ENCODE assay signal across 22 cellular contexts in genomic region chr3:14767245-14767593, GRCh38. TPM values are rescaled to one million over a fixed set of nuclear protein-coding genes. Genes with fewer than 3 reads are reported as not detected.
DNase-seq lines count a peak whose midpoint lies in the region; ATAC-seq and TF ChIP-seq lines count a peak whose summit lies in the region.
"Had no signal": no experiment of that assay in that cellular context is flagged by ENCODE, and none has a peak within 500 bp of the region (broad histone marks: within the 10 kb centered on the region; RNA-seq: fewer than 3 reads in every experiment).

No MANE protein-coding gene starts in this region.

- peaks cover 7% of the 10 kb centered on the region for H3K27me3 Mint-ChIP-seq in activated naive CD8-positive, alpha-beta T cell treated with anti-CD3 and anti-CD28 coated beads, Interleukin-2, amount 10 ng/mL, durations not matched to agents 7 days and 5 days
- no peaks in the 10 kb centered on the region for H3K27me3 Mint-ChIP-seq in activated naive CD8-positive, alpha-beta T cell treated with anti-CD3 and anti-CD28 coated beads, Interleukin-2, amount 50 U/mL, for 24 hours
- H3K27me3 Mint-ChIP-seq in stimulated activated memory B cell treated with anti-CD40 and anti-IgM and Interleukin-4, amounts not matched to agents 10 μg/mL and 1 μg/mL and 100 μg/mL, for 72 hours = peaks cover 11% of the 10 kb centered on the region

- TF ChIP-seq EP300 in esophagus muscularis mucosa (IDR thresholded peaks at IDR 0.05) = no peak

- H3K36me3 ChIP-seq in H7 (replicated peaks; ENCODE audit: control insufficient read depth, insufficient read depth, low read length) (no peaks in the 10 kb centered on the region), esophagus muscularis mucosa (no peaks in the 10 kb centered on the region), upper lobe of right lung (no peaks in the 10 kb centered on the region)
- H3K36me3 ChIP-seq: BLaER1 treated with 17β-estradiol and CSF1 and Interleukin-3, amounts not matched to agents 10 nM and 100 nM; SJCRH30 had no signal

- no peaks in the 10 kb centered on the region for H3K4me1 Mint-ChIP-seq in activated naive CD8-positive, alpha-beta T cell treated with anti-CD3 and anti-CD28 coated beads, Interleukin-2, amount 10 ng/mL, durations not matched to agents 7 days and 5 days
- H3K4me1 Mint-ChIP-seq in activated naive CD8-positive, alpha-beta T cell treated with anti-CD3 and anti-CD28 coated beads, Interleukin-2, amount 50 U/mL, for 24 hours = no peaks in the 10 kb centered on the region
- H3K4me1 Mint-ChIP-seq in stimulated activated memory B cell treated with anti-CD40 and anti-IgM and Interleukin-4, amounts not matched to agents 10 μg/mL and 1 μg/mL and 100 μg/mL, for 72 hours = no peaks in the 10 kb centered on the region

- H3K4me3 ChIP-seq in H7 (ENCODE audit: insufficient read depth, low read depth, low read length) (no peak overlapping the region), esophagus muscularis mucosa (no peak overlapping the region), upper lobe of right lung (no peak overlapping the region)
- H3K4me3 ChIP-seq: BLaER1 treated with 17β-estradiol and CSF1 and Interleukin-3, amounts not matched to agents 10 nM and 100 nM; GM12878; SJCRH30 had no signal

- POLR2A ChIA-PET in activated naive CD8-positive, alpha-beta T cell treated with anti-CD3 and anti-CD28 coated beads, Interleukin-2, amount 10 ng/mL, durations not matched to agents 7 days and 5 days (lab: Charles Lee) = no interaction called here

- no peaks in the 10 kb centered on the region for H3K4me1 ChIP-seq in esophagus muscularis mucosa
- no peaks in the 10 kb centered on the region for H3K4me1 ChIP-seq in upper lobe of right lung
- H3K4me1 ChIP-seq: SJCRH30 had no signal

- H3K27ac Mint-ChIP-seq in activated naive CD8-positive, alpha-beta T cell treated with anti-CD3 and anti-CD28 coated beads, Interleukin-2, amount 10 ng/mL, durations not matched to agents 7 days and 5 days = no peak overlapping the region
- no peak overlapping the region for H3K27ac Mint-ChIP-seq in activated naive CD8-positive, alpha-beta T cell treated with anti-CD3 and anti-CD28 coated beads, Interleukin-2, amount 50 U/mL, for 24 hours
- H3K27ac Mint-ChIP-seq in stimulated activated memory B cell treated with anti-CD40 and anti-IgM and Interleukin-4, amounts not matched to agents 10 μg/mL and 1 μg/mL and 100 μg/mL, for 72 hours = no peak overlapping the region
- H3K27ac Mint-ChIP-seq: CD4-positive, alpha-beta T cell had no signal

- TF ChIP-seq CTCF in esophagus muscularis mucosa (IDR thresholded peaks at IDR 0.05) = no peak
- TF ChIP-seq CTCF in upper lobe of right lung (IDR thresholded peaks at IDR 0.05) = no peak

- no peak overlapping the region for H3K27ac ChIP-seq in esophagus muscularis mucosa (replicated peaks in 1 of 4)
- no peak overlapping the region for H3K27ac ChIP-seq in upper lobe of right lung
- H3K27ac ChIP-seq: BLaER1 treated with 17β-estradiol and CSF1 and Interleukin-3, amounts not matched to agents 10 nM and 100 nM; SJCRH30 had no signal

- no peaks in the 10 kb centered on the region for H3K9me3 ChIP-seq in esophagus muscularis mucosa
- H3K9me3 ChIP-seq in upper lobe of right lung = no peaks in the 10 kb centered on the region
- H3K9me3 ChIP-seq: BLaER1 treated with 17β-estradiol and CSF1 and Interleukin-3, amounts not matched to agents 10 nM and 100 nM; SJCRH30 had no signal

- TF ChIP-seq POLR2A in esophagus muscularis mucosa (IDR thresholded peaks at IDR 0.05; ENCODE audit: low read depth) = no peak

- 100% methylated on average over 1 of the region's 1 CpG for WGBS in esophagus muscularis mucosa

- intact Hi-C loops in esophagus muscularis mucosa (cut with DNase I) (no loop called here), upper lobe of right lung (cut with DNase I) (no loop called here)

- H3K27me3 ChIP-seq in H7 (ENCODE audit: control insufficient read depth, insufficient read depth, low read length) (no peaks in the 10 kb centered on the region), esophagus muscularis mucosa (no peaks in the 10 kb centered on the region), upper lobe of right lung (no peaks in the 10 kb centered on the region)
- H3K27me3 ChIP-seq: BLaER1 treated with 17β-estradiol and CSF1 and Interleukin-3, amounts not matched to agents 10 nM and 100 nM; SJCRH30 had no signal

- H3K36me3 Mint-ChIP-seq in activated naive CD8-positive, alpha-beta T cell treated with anti-CD3 and anti-CD28 coated beads, Interleukin-2, amount 10 ng/mL, durations not matched to agents 7 days and 5 days = no peaks in the 10 kb centered on the region
- no peaks in the 10 kb centered on the region for H3K36me3 Mint-ChIP-seq in activated naive CD8-positive, alpha-beta T cell treated with anti-CD3 and anti-CD28 coated beads, Interleukin-2, amount 50 U/mL, for 24 hours (ENCODE audit: low read depth)
- no peaks in the 10 kb centered on the region for H3K36me3 Mint-ChIP-seq in stimulated activated memory B cell treated with anti-CD40 and anti-IgM and Interleukin-4, amounts not matched to agents 10 μg/mL and 1 μg/mL and 100 μg/mL, for 72 hours

- peak; percentile 16 for DNase-seq in activated naive CD8-positive, alpha-beta T cell treated with anti-CD3 and anti-CD28 coated beads, Interleukin-2, amount 10 ng/mL, durations not matched to agents 7 days and 5 days
- DNase-seq in activated naive CD8-positive, alpha-beta T cell treated with anti-CD3 and anti-CD28 coated beads, Interleukin-2, amount 50 U/mL, for 24 hours = no peak
- DNase-seq in H7 = peak; percentile 8
- DNase-seq in esophagus muscularis mucosa (ENCODE audit: extremely low spot score) = peak; percentile 91
- peak; percentile 39 for DNase-seq in upper lobe of right lung
- no peak for DNase-seq in NCI-H774 (lab: John Stamatoyannopoulos, UW)
- no peak for DNase-seq in NK-92 (lab: John Stamatoyannopoulos, UW; ENCODE audit: unreplicated experiment)
- DNase-seq: CD4-positive, alpha-beta T cell; DMS53; GOT3; HCEC 1CT; IMR-90; KG1; MM.1S; NCI-H2029; NCI-H446; NCI-H524 treated with DMSO at 0.1 percent for 48 hours; NCI-H82; SJCRH30 had no signal

- ATAC-seq in activated naive CD8-positive, alpha-beta T cell treated with anti-CD3 and anti-CD28 coated beads, Interleukin-2, amount 10 ng/mL, durations not matched to agents 7 days and 5 days (ENCODE audit: low read depth) = no peak
- no peak for ATAC-seq in activated naive CD8-positive, alpha-beta T cell treated with anti-CD3 and anti-CD28 coated beads, Interleukin-2, amount 50 U/mL, for 24 hours
- ATAC-seq in upper lobe of right lung = no peak
- no peak for ATAC-seq in stimulated activated memory B cell treated with anti-CD40 and anti-IgM and Interleukin-4, amounts not matched to agents 10 μg/mL and 1 μg/mL and 100 μg/mL, for 72 hours
- ATAC-seq: GM12878 had no signal

- H3K9me3 Mint-ChIP-seq in activated naive CD8-positive, alpha-beta T cell treated with anti-CD3 and anti-CD28 coated beads, Interleukin-2, amount 10 ng/mL, durations not matched to agents 7 days and 5 days = no peaks in the 10 kb centered on the region
- no peaks in the 10 kb centered on the region for H3K9me3 Mint-ChIP-seq in activated naive CD8-positive, alpha-beta T cell treated with anti-CD3 and anti-CD28 coated beads, Interleukin-2, amount 50 U/mL, for 24 hours
- H3K9me3 Mint-ChIP-seq in stimulated activated memory B cell treated with anti-CD40 and anti-IgM and Interleukin-4, amounts not matched to agents 10 μg/mL and 1 μg/mL and 100 μg/mL, for 72 hours = no peaks in the 10 kb centered on the region
- H3K9me3 Mint-ChIP-seq: CD4-positive, alpha-beta T cell had no signal

- no peak overlapping the region for H3K4me3 Mint-ChIP-seq in activated naive CD8-positive, alpha-beta T cell treated with anti-CD3 and anti-CD28 coated beads, Interleukin-2, amount 10 ng/mL, durations not matched to agents 7 days and 5 days
- no peak overlapping the region for H3K4me3 Mint-ChIP-seq in activated naive CD8-positive, alpha-beta T cell treated with anti-CD3 and anti-CD28 coated beads, Interleukin-2, amount 50 U/mL, for 24 hours
- H3K4me3 Mint-ChIP-seq in stimulated activated memory B cell treated with anti-CD40 and anti-IgM and Interleukin-4, amounts not matched to agents 10 μg/mL and 1 μg/mL and 100 μg/mL, for 72 hours = no peak overlapping the region
- H3K4me3 Mint-ChIP-seq: CD4-positive, alpha-beta T cell had no signal

RNA-seq across cellular contexts. Expression of gene FGD5, which starts 51.5 kb away (rescaled TPM):
- total RNA-seq in activated naive CD8-positive, alpha-beta T cell treated with anti-CD3 and anti-CD28 coated beads, Interleukin-2, amount 10 ng/mL, durations not matched to agents 7 days and 5 days = under 1 TPM in 1 of 2 experiments, not detected in 1; 0.17 TPM
- 19.8 and 25.8 TPM in 2 replicates for total RNA-seq in H7 (2014; rRNA removed; shearing (Covaris generic))
- total RNA-seq in esophagus muscularis mucosa (10 to 100 TPM; 15.4 to 21.1 (median 16.1) TPM), upper lobe of right lung (84.2 TPM)
- total RNA-seq: CD4-positive, alpha-beta T cell; IMR-90; SJCRH30 had no signal

Comparison
In these comparisons a context has a peak if more than half of its experiments do, and no peak if none do; other contexts are left out.
1. DNase-seq: peak in activated naive CD8-positive, alpha-beta T cell treated with anti-CD3 and anti-CD28 coated beads, Interleukin-2, amount 10 ng/mL, durations not matched to agents 7 days and 5 days (single experiment), H7 (single experiment), esophagus muscularis mucosa (single experiment) and upper lobe of right lung (single experiment); none in activated naive CD8-positive, alpha-beta T cell treated with anti-CD3 and anti-CD28 coated beads, Interleukin-2, amount 50 U/mL, for 24 hours (single experiment), NCI-H774 (single experiment) and NK-92 (single experiment).
2. RNA of gene FGD5, which starts 51.5 kb away (total RNA-seq): 84.2 TPM in upper lobe of right lung (single experiment), 19.8 to 25.8 TPM in H7 and 15.4 to 21.1 TPM in esophagus muscularis mucosa; 0.17 TPM in activated naive CD8-positive, alpha-beta T cell treated with anti-CD3 and anti-CD28 coated beads, Interleukin-2, amount 10 ng/mL, durations not matched to agents 7 days and 5 days; every median in the first group is over 10 times any median in the second.